Comparison of ENCODE assay signal across 12 cellular contexts in genomic region chr3:177802151-177802900, GRCh38.
A peak's percentile ranks its signal among the peaks of the same experiment; 100 is the strongest.
DNase-seq lines count a peak whose midpoint lies in the region; ATAC-seq, FAIRE-seq and TF ChIP-seq lines count a peak whose summit lies in the region.
"Had no signal": no experiment of that assay in that cellular context is flagged by ENCODE, and none has a peak within 500 bp of the region (broad histone marks: within the 10 kb centered on the region; RNA-seq: fewer than 3 reads in every experiment).

No MANE protein-coding gene starts in this region.

- H3K4me2 ChIP-seq in H1 (ENCODE audit: insufficient read depth in 1 of 2, low read depth in 2 of 2, low read length in 2 of 2) = no peak overlapping the region
- H3K4me2 ChIP-seq: A549, KMS-11 had no signal

- H2BK120ac ChIP-seq in H1 (replicated peaks; ENCODE audit: low read depth, low read length) = no peak overlapping the region

- no peak overlapping the region for H4K91ac ChIP-seq in H1 (replicated peaks; ENCODE audit: insufficient read length, low read length)

- H3K23me2 ChIP-seq in H1 (ENCODE audit: low read depth, low read length) = no peaks in the 10 kb centered on the region

- no peak overlapping the region for H2AFZ ChIP-seq in H1 (ENCODE audit: low read length)

- WGBS in H1 (ENCODE audit: extremely low coverage in 1 of 2, insufficient coverage in 1 of 2, insufficient read length in 1 of 2, insufficient replicate concordance in 2 of 2, low coverage in 1 of 2, low lambda C conversion rate in 2 of 2, missing lambda C conversion rate in 1 of 2), 2 experiments = 82% methylated on average over 5 of the region's 5 CpGs; no CpG with 5 or more reads in 1 of the 2 experiments

- no peaks in the 10 kb centered on the region for H4K20me1 ChIP-seq in H1 (replicated peaks in 1 of 2; ENCODE audit: control insufficient read depth in 1 of 2, insufficient read depth in 2 of 2, low read length in 2 of 2)

- no peak overlapping the region for H3K4ac ChIP-seq in H1 (replicated peaks; ENCODE audit: insufficient read length, low read depth, low read length)

- intact Hi-C loops in tibial artery (cut with DNase I; ENCODE audit: low total_unique reads) = no loop called here

- H3K9ac ChIP-seq in H1 (replicated peaks in 1 of 4; ENCODE audit: extremely low read depth in 1 of 4, low read depth in 3 of 4, low read length in 3 of 4) = no peak overlapping the region
- H3K9ac ChIP-seq: KMS-11 had no signal

- H3K18ac ChIP-seq in H1 (ENCODE audit: extremely low read depth, low read length) = no peak overlapping the region

- no peak overlapping the region for H3K14ac ChIP-seq in H1 (ENCODE audit: insufficient read length)

- TF ChIP-seq POLR2A in H1 (IDR thresholded peaks at IDR 0.05; ENCODE audit: control extremely low read depth in 1 of 2, low read depth in 2 of 2, low read length in 2 of 2) = no peak

- no peak overlapping the region for H3K27ac ChIP-seq in H1 (ENCODE audit: low read depth, low read length)
- H3K27ac ChIP-seq in tibial artery = peak overlapping the region; percentile 45 to 49
- H3K27ac ChIP-seq: KMS-11, sigmoid colon had no signal

- H3K79me2 ChIP-seq in H1 (ENCODE audit: control insufficient read depth in 1 of 2, insufficient read depth in 2 of 2, low read length in 2 of 2) = no peaks in the 10 kb centered on the region

- H4K8ac ChIP-seq in H1 (ENCODE audit: extremely low read depth, insufficient read depth, low read length) = no peak overlapping the region

- no peak overlapping the region for H2BK20ac ChIP-seq in H1 (ENCODE audit: low read length)

- no peak overlapping the region for H4K5ac ChIP-seq in H1 (ENCODE audit: insufficient read length, low read depth, low read length)

- H3K4me1 ChIP-seq in H1 (replicated peaks in 1 of 4; ENCODE audit: control insufficient read depth in 3 of 4, insufficient read depth in 4 of 4, low read length in 3 of 4) (no peaks in the 10 kb centered on the region), tibial artery (peaks cover 0 to 45% (median 4%) of the 10 kb centered on the region in 4 donors)

- peak; percentile 18 to 36; a peak in 2 of 4 replicates for TF ChIP-seq RAD21 in H1 (IDR thresholded peaks at IDR 0.05 in 1 of 2, conservative IDR thresholded peaks at IDR 0.05 in 1 of 2; ENCODE audit: low read depth in 2 of 2, low read length in 2 of 2)

- no peak overlapping the region for H2AK5ac ChIP-seq in H1 (ENCODE audit: low read depth, low read length)

- no peak overlapping the region for H2BK5ac ChIP-seq in H1 (ENCODE audit: low read depth, low read length)

- H2BK15ac ChIP-seq in H1 (ENCODE audit: low read length) = no peak overlapping the region

- CTCF ChIA-PET in H1 (lab: Charles Lee; ENCODE audit: partially characterized antibody) = interaction anchor here (0.7 to 1.6 kb wide), 4 partner anchors 11 to 445 kb away, joined by 3 to 7 read pairs (median 3); no protein-coding TSS in a partner anchor

- DNase-seq in NCI-H748 (lab: John Stamatoyannopoulos, UW; ENCODE audit: unreplicated experiment) (peak; percentile 4), NCI-H748 treated with DMSO at 0.1 percent for 48 hours (lab: John Stamatoyannopoulos, UW) (no peak), NCI-H2196 treated with DMSO at 0.1 percent for 48 hours (lab: John Stamatoyannopoulos, UW; ENCODE audit: unreplicated experiment) (peak; percentile 57), H1 (ENCODE audit: low read depth in 1 of 2, low spot score in 2 of 2) (no peak), tibial artery (no peak), SW480 (ENCODE audit: low spot score) (no peak)
- no peak for DNase-seq in stimulated activated CD4-positive, alpha-beta T cell treated with anti-CD3 and anti-CD28 coated beads, Interleukin-2, amount 100 ng/mL, for 48 hours
- DNase-seq: sigmoid colon; stimulated activated CD8-positive, alpha-beta memory T cell treated with anti-CD3 and anti-CD28 coated beads, Interleukin-4, amount 100 ng/mL, for 48 hours had no signal

- ATAC-seq in HG03378 (IDR thresholded peaks at IDR 0.05; ENCODE audit: unreplicated experiment) = no peak
- ATAC-seq: A549 had no signal

- TF ChIP-seq CTCF in H1 (IDR thresholded peaks at IDR 0.05; ENCODE audit: control extremely low read depth in 1 of 3, insufficient read depth in 1 of 3, low read depth in 1 of 3, low read length in 3 of 3) = no peak
- TF ChIP-seq CTCF in tibial artery (IDR thresholded peaks at IDR 0.05) = no peak

- no peak overlapping the region for H2BK12ac ChIP-seq in H1 (ENCODE audit: low read depth, low read length)

- no peaks in the 10 kb centered on the region for H3K79me1 ChIP-seq in H1 (ENCODE audit: low read depth, low read length)

- H3K23ac ChIP-seq in H1 (ENCODE audit: insufficient read length) = no peak overlapping the region

- no peak overlapping the region for H3K56ac ChIP-seq in H1 (replicated peaks; ENCODE audit: insufficient read length, low read depth, low read length)

- POLR2A ChIA-PET in H1 (lab: Charles Lee; ENCODE audit: partially characterized antibody) = no interaction called here

- no peak for FAIRE-seq in H1 (lab: Jason Lieb, UNC)
- FAIRE-seq: A549 had no signal

- H3K27me3 ChIP-seq in H1 (replicated peaks in 1 of 4; ENCODE audit: control insufficient read depth in 3 of 4, extremely low read depth in 1 of 4, insufficient read depth in 3 of 4, low read length in 3 of 4) (no peaks in the 10 kb centered on the region), tibial artery (no peaks in the 10 kb centered on the region)
- H3K27me3 ChIP-seq: sigmoid colon had no signal

- H3K9me3 ChIP-seq in H1 (ENCODE audit: insufficient read depth in 2 of 2, low read depth in 1 of 2, low read length in 1 of 2) (no peaks in the 10 kb centered on the region), tibial artery (no peaks in the 10 kb centered on the region)
- H3K9me3 ChIP-seq: A549, sigmoid colon had no signal

- H3K36me3 ChIP-seq in H1 (ENCODE audit: control insufficient read depth in 2 of 4, insufficient read depth in 4 of 4, low read length in 3 of 4) = no peaks in the 10 kb centered on the region
- H3K36me3 ChIP-seq in tibial artery = no peaks in the 10 kb centered on the region
- H3K36me3 ChIP-seq: sigmoid colon had no signal

- H3K4me3 ChIP-seq in H1 (ENCODE audit: extremely low read depth in 1 of 4, insufficient read depth in 2 of 4, low read depth in 3 of 4, low read length in 4 of 4) (no peak overlapping the region), tibial artery (no peak overlapping the region)
- H3K4me3 ChIP-seq: A549, sigmoid colon had no signal

- TF ChIP-seq EP300 in H1 (IDR thresholded peaks at IDR 0.05; ENCODE audit: borderline replicate concordance in 1 of 2, low read depth in 2 of 2, low read length in 2 of 2) = no peak

TF ChIP-seq in H1, 55 proteins besides CTCF, POLR2A, EP300 and RAD21:
- no peak for TF ChIP-seq KDM1A (IDR thresholded peaks at IDR 0.05; ENCODE audit: borderline replicate concordance, low read length)
- no peak for TF ChIP-seq BACH1 (IDR thresholded peaks at IDR 0.05; ENCODE audit: low read length)
- no peak for TF ChIP-seq RXRA (IDR thresholded peaks at IDR 0.05; ENCODE audit: insufficient read depth, low read depth, low read length)
- TF ChIP-seq SIRT6 (IDR thresholded peaks at IDR 0.05; ENCODE audit: low read length) = no peak
TF ChIP-seq in H1: peak in this region for 0.

Comparison
In these comparisons a context has a peak if more than half of its experiments do, and no peak if none do; other contexts are left out.
1. DNase-seq: peak in NCI-H748 (single experiment) and NCI-H2196 treated with DMSO at 0.1 percent for 48 hours (single experiment); none in NCI-H748 treated with DMSO at 0.1 percent for 48 hours (single experiment), H1 (0 of 2), tibial artery (0 of 2), stimulated activated CD4-positive, alpha-beta T cell treated with anti-CD3 and anti-CD28 coated beads, Interleukin-2, amount 100 ng/mL, for 48 hours (0 of 2) and SW480 (single experiment).